Comparison of ENCODE assay signal across 22 cellular contexts in genomic region chr1:98221926-98222325, GRCh38.
A peak's percentile ranks its signal among the peaks of the same experiment; 100 is the strongest.
DNase-seq lines count a peak whose midpoint lies in the region; ATAC-seq and TF ChIP-seq lines count a peak whose summit lies in the region.
"Had no signal": no experiment of that assay in that cellular context is flagged by ENCODE, and none has a peak within 500 bp of the region (broad histone marks: within the 10 kb centered on the region; RNA-seq: fewer than 3 reads in every experiment).

No MANE protein-coding gene starts in this region.

- no peak overlapping the region for H3K4me3 ChIP-seq in BLaER1 treated with 17β-estradiol and CSF1 and Interleukin-3, amounts not matched to agents 10 nM and 100 nM
- H3K4me3 ChIP-seq in DND-41 (ENCODE audit: low read depth in 1 of 2, low read length in 2 of 2) (no peak overlapping the region), fibroblast of pulmonary artery (replicated peaks; ENCODE audit: low read depth, low read length) (no peak overlapping the region), prostate gland (no peak overlapping the region), right cardiac atrium (ENCODE audit: low read length) (no peak overlapping the region)
- H3K4me3 ChIP-seq: adrenal gland, left ventricle myocardium inferior, Peyer's patch had no signal

- no peaks in the 10 kb centered on the region for H3K79me2 ChIP-seq in DND-41 (ENCODE audit: insufficient read depth, low read length)

- H4K20me1 ChIP-seq in BLaER1 treated with 17β-estradiol and CSF1 and Interleukin-3, amounts not matched to agents 10 nM and 100 nM: no peaks in the 10 kb centered on the region
- H4K20me1 ChIP-seq in DND-41 (ENCODE audit: insufficient read depth, low read length): no peaks in the 10 kb centered on the region

- H3K27me3 ChIP-seq in BLaER1 treated with 17β-estradiol and CSF1 and Interleukin-3, amounts not matched to agents 10 nM and 100 nM: no peaks in the 10 kb centered on the region
- H3K27me3 ChIP-seq in DND-41 (ENCODE audit: insufficient read depth, low read length, poor library complexity): no peaks in the 10 kb centered on the region
- no peaks in the 10 kb centered on the region for H3K27me3 ChIP-seq in prostate gland (replicated peaks; ENCODE audit: insufficient read depth)
- no peaks in the 10 kb centered on the region for H3K27me3 ChIP-seq in right cardiac atrium (ENCODE audit: control insufficient read depth, insufficient read depth)
- H3K27me3 ChIP-seq: adrenal gland, Peyer's patch had no signal

- intact Hi-C loops in prostate gland (cut with DNase I) (no loop called here), right cardiac atrium (cut with DNase I) (no loop called here)

- no peaks in the 10 kb centered on the region for H3K9me3 ChIP-seq in BLaER1 treated with 17β-estradiol and CSF1 and Interleukin-3, amounts not matched to agents 10 nM and 100 nM (replicated peaks in 1 of 11)
- H3K9me3 ChIP-seq in DND-41 (ENCODE audit: insufficient read depth, low read length, severe bottlenecking): no peaks in the 10 kb centered on the region
- H3K9me3 ChIP-seq in prostate gland: no peaks in the 10 kb centered on the region
- no peaks in the 10 kb centered on the region for H3K9me3 ChIP-seq in right cardiac atrium (ENCODE audit: control insufficient read depth, low read length)
- H3K9me3 ChIP-seq: adrenal gland, left ventricle myocardium inferior, Peyer's patch had no signal

- no peak overlapping the region for H3K9ac ChIP-seq in BLaER1 treated with 17β-estradiol and CSF1 and Interleukin-3, amounts not matched to agents 10 nM and 100 nM
- no peak overlapping the region for H3K9ac ChIP-seq in DND-41 (ENCODE audit: low read depth, low read length)

- no peak for TF ChIP-seq POLR2A in prostate gland (IDR thresholded peaks at IDR 0.05)

- DNase-seq in DND-41 (peak; percentile 10), NCI-H748 treated with DMSO at 0.1 percent for 48 hours (lab: John Stamatoyannopoulos, UW) (peak; percentile 6), fibroblast of pulmonary artery (ENCODE audit: low read depth) (peak; percentile 79), A172 (ENCODE audit: low spot score) (no peak), prostate gland (ENCODE audit: low spot score) (no peak), right cardiac atrium (no peak)
- DNase-seq: activated CD8-positive, alpha-beta memory T cell treated with anti-CD3 and anti-CD28 coated beads for 24 hours; adrenal gland; cerebellar nuclear complex; KG1; left ventricle myocardium inferior; naive B cell; NCI-H1092 treated with DMSO at 0.1 percent for 48 hours; NCI-H510A treated with DMSO at 0.1 percent for 48 hours; Peyer's patch; posterior cingulate gyrus; stimulated activated naive CD4-positive, alpha-beta T cell; trophoblast cell; WERI-Rb-1 had no signal

- no peaks in the 10 kb centered on the region for H3K36me3 ChIP-seq in BLaER1 treated with 17β-estradiol and CSF1 and Interleukin-3, amounts not matched to agents 10 nM and 100 nM
- no peaks in the 10 kb centered on the region for H3K36me3 ChIP-seq in DND-41 (ENCODE audit: insufficient read depth, low read length)
- H3K36me3 ChIP-seq in prostate gland: no peaks in the 10 kb centered on the region
- H3K36me3 ChIP-seq: adrenal gland, left ventricle myocardium inferior, Peyer's patch, WERI-Rb-1 had no signal

- WGBS in prostate gland: 39% methylated on average over 3 of the region's 3 CpGs
- 65% methylated on average over 3 of the region's 3 CpGs for WGBS in right cardiac atrium

- no peak overlapping the region for H2AFZ ChIP-seq in DND-41 (ENCODE audit: low read depth, low read length)

- H3K27ac ChIP-seq in BLaER1 treated with 17β-estradiol and CSF1 and Interleukin-3, amounts not matched to agents 10 nM and 100 nM: no peak overlapping the region
- no peak overlapping the region for H3K27ac ChIP-seq in DND-41 (ENCODE audit: low read length)
- H3K27ac ChIP-seq in prostate gland: no peak overlapping the region
- no peak overlapping the region for H3K27ac ChIP-seq in right cardiac atrium (ENCODE audit: low read length)
- H3K27ac ChIP-seq: adrenal gland, left ventricle myocardium inferior, Peyer's patch, WERI-Rb-1 had no signal

- ATAC-seq in DND-41 (ENCODE audit: insufficient read depth, low read depth) (peak; percentile 47; the same call in 2 of the 3 replicates), esophagus mucosa (no peak), right cardiac atrium (no peak)
- ATAC-seq: activated T-helper 17 cell treated with anti-CD3 and anti-CD28 coated beads, Interleukin-2, amount 50 U/mL, for 72 hours had no signal

- peak overlapping the region in 7 of 11 experiments; percentile 1 to 59 (median 37); a peak in 12 of 22 replicates for H3K4me2 ChIP-seq in BLaER1 treated with 17β-estradiol and CSF1 and Interleukin-3, amounts not matched to agents 10 nM and 100 nM
- H3K4me2 ChIP-seq in DND-41 (ENCODE audit: insufficient read depth, low read length): no peak overlapping the region

- H3K4me1 ChIP-seq in BLaER1 treated with 17β-estradiol and CSF1 and Interleukin-3, amounts not matched to agents 10 nM and 100 nM: peaks cover 0 to 14% (median 8%) of the 10 kb centered on the region in 10 experiments; a peak in 11 of 20 replicates
- peaks cover 4% of the 10 kb centered on the region; the same call in 1 of the 2 replicates for H3K4me1 ChIP-seq in DND-41 (ENCODE audit: insufficient read depth, low read length)
- no peaks in the 10 kb centered on the region for H3K4me1 ChIP-seq in prostate gland (replicated peaks)
- H3K4me1 ChIP-seq in right cardiac atrium (ENCODE audit: control insufficient read depth, insufficient read depth, low read length): no peaks in the 10 kb centered on the region
- H3K4me1 ChIP-seq: adrenal gland, left ventricle myocardium inferior, Peyer's patch had no signal

- TF ChIP-seq CTCF in DND-41 (IDR thresholded peaks at IDR 0.05; ENCODE audit: borderline replicate concordance, extremely low read depth, low read length, poor library complexity, severe bottlenecking) (no peak), fibroblast of pulmonary artery (IDR thresholded peaks at IDR 0.05; ENCODE audit: low read length, missing control alignments) (no peak), prostate gland (IDR thresholded peaks at IDR 0.05) (no peak)

Comparison
In these comparisons a context has a peak if more than half of its experiments do, and no peak if none do; other contexts are left out.
1. DNase-seq: peak in DND-41 (single experiment), NCI-H748 treated with DMSO at 0.1 percent for 48 hours (single experiment) and fibroblast of pulmonary artery (single experiment); none in A172 (single experiment), prostate gland (single experiment) and right cardiac atrium (0 of 3).